ENCODE assay signal across 29 cellular contexts in the genomic region with DNA sequence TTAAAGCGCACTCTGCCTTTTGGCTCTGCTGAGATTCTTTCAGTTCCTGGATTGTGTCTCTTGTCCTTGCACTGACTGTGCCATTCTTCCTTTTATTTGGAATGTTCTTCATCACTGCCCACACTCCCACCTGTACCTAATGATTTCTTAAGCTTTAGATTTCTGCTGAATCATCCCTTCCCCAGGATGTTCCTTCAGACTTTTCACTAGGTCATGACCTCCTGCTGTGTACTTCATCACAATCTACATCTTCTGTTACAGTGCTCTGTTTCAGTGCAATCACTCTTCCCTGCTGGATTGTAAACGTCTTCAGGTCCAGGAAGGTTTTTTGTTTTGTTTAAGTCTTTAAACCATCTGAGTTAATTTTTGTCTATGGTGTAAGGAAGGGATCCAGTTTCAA.
DNase-seq lines count a peak whose midpoint lies in the region; ATAC-seq, FAIRE-seq and TF ChIP-seq lines count a peak whose summit lies in the region.
"Had no signal": no experiment of that assay in that cellular context is flagged by ENCODE, and none has a peak within 500 bp of the region (broad histone marks: within the 10 kb centered on the region; RNA-seq: fewer than 3 reads in every experiment).

No MANE protein-coding gene starts in this region.

- no peaks in the 10 kb centered on the region for H3K36me3 ChIP-seq in IMR-90 (ENCODE audit: control insufficient read depth, insufficient read depth, low read length)
- H3K36me3 ChIP-seq: ovary, right atrium auricular region had no signal

- H2AK9ac ChIP-seq in IMR-90 (replicated peaks; ENCODE audit: low read depth, low read length, poor library complexity): no peak overlapping the region

- no peak overlapping the region for H3K4me2 ChIP-seq in IMR-90 (ENCODE audit: low read depth, low read length)
- H3K4me2 ChIP-seq: SK-N-SH had no signal

- H3K4me1 ChIP-seq in IMR-90 (ENCODE audit: control insufficient read depth, insufficient read depth, low read length): no peaks in the 10 kb centered on the region
- H3K4me1 ChIP-seq: right atrium auricular region, testis had no signal

- POLR2A ChIA-PET in IMR-90 (lab: Charles Lee; ENCODE audit: unreplicated experiment): no interaction called here

- H3K27me3 ChIP-seq in IMR-90 (ENCODE audit: control insufficient read depth, insufficient read depth, low read length): no peaks in the 10 kb centered on the region
- H3K27me3 ChIP-seq: ovary, right atrium auricular region, testis had no signal

- H4K8ac ChIP-seq in IMR-90 (ENCODE audit: low read depth in 2 of 2, low read length in 2 of 2): no peak overlapping the region

- H3K27me3 Mint-ChIP-seq in mesothelial cell of epicardium (ENCODE audit: low read depth): no peaks in the 10 kb centered on the region
- H3K27me3 Mint-ChIP-seq in T-helper 2 cell treated with Interferon-gamma antibody and Interleukin-4, amounts not matched to agents 5 μg/mL and 100 μg/mL, for 36 hours (ENCODE audit: low read depth): peaks cover 2% of the 10 kb centered on the region

- no peak overlapping the region for H2BK5ac ChIP-seq in IMR-90 (ENCODE audit: low read depth, low read length, poor library complexity, severe bottlenecking)

- no peak overlapping the region for H3K14ac ChIP-seq in IMR-90 (replicated peaks; ENCODE audit: low read depth, low read length)

- CTCF ChIA-PET in IMR-90 (lab: Yijun Ruan, JAX): interaction anchor here (0.6 kb wide), 1 partner anchor 77 kb away, joined by 3 read pairs; no protein-coding TSS in a partner anchor

- H3K9ac ChIP-seq in IMR-90 (ENCODE audit: low read depth, low read length): no peak overlapping the region
- H3K9ac ChIP-seq: SK-N-SH had no signal

- H3K4ac ChIP-seq in IMR-90 (ENCODE audit: low read depth, low read length): no peak overlapping the region

- H3K4me1 Mint-ChIP-seq in mesothelial cell of epicardium: peaks cover 13% of the 10 kb centered on the region
- no peaks in the 10 kb centered on the region for H3K4me1 Mint-ChIP-seq in T-helper 2 cell treated with Interferon-gamma antibody and Interleukin-4, amounts not matched to agents 5 μg/mL and 100 μg/mL, for 36 hours (ENCODE audit: low read depth)
- H3K4me1 Mint-ChIP-seq: activated CD4-positive, alpha-beta T cell treated with anti-CD3 and anti-CD28 coated beads, Interleukin-2, amount 10 ng/mL, durations not matched to agents 24 days and 14 days; CD14-positive monocyte had no signal

- ATAC-seq in IMR-90 (ENCODE audit: low read depth) (no peak), left ventricle myocardium superior (no peak), HG02759 (IDR thresholded peaks at IDR 0.05; ENCODE audit: unreplicated experiment) (no peak)
- ATAC-seq: left cardiac atrium; naive thymus-derived CD8-positive, alpha-beta T cell had no signal

- H4K20me1 ChIP-seq in IMR-90 (ENCODE audit: insufficient read depth, low read length): no peaks in the 10 kb centered on the region

- FAIRE-seq in frontal cortex (lab: Jason Lieb, UNC): no peak
- FAIRE-seq: D721Med, endometrium, GM12892 had no signal

- H3K36me3 Mint-ChIP-seq in mesothelial cell of epicardium: peaks cover 13% of the 10 kb centered on the region
- H3K36me3 Mint-ChIP-seq in T-helper 2 cell treated with Interferon-gamma antibody and Interleukin-4, amounts not matched to agents 5 μg/mL and 100 μg/mL, for 36 hours (ENCODE audit: low read depth): no peaks in the 10 kb centered on the region
- H3K36me3 Mint-ChIP-seq: CD14-positive monocyte had no signal

- TF ChIP-seq CTCF in IMR-90 (conservative IDR thresholded peaks at IDR 0.05; ENCODE audit: low read depth, low read length) (no peak), mesothelial cell of epicardium (IDR thresholded peaks at IDR 0.05; ENCODE audit: unreplicated experiment) (no peak)

- no peaks in the 10 kb centered on the region for H3K79me1 ChIP-seq in IMR-90 (ENCODE audit: low read depth in 1 of 2, low read length in 2 of 2)

- H2BK15ac ChIP-seq in IMR-90 (ENCODE audit: low read depth, low read length): no peak overlapping the region

- BruUV-seq in IMR-90 (replicated peaks; lab: Mats Ljungman, UMichigan): no TSS peak

- H3K27ac ChIP-seq in IMR-90 (ENCODE audit: insufficient read depth, low read length): no peak overlapping the region
- H3K27ac ChIP-seq: ovary, right atrium auricular region, testis had no signal

- H3K23ac ChIP-seq in IMR-90 (ENCODE audit: low read depth, low read length): no peak overlapping the region

- H3K56ac ChIP-seq in IMR-90 (ENCODE audit: extremely low read depth, insufficient read depth, low read length): no peak overlapping the region

- H3K18ac ChIP-seq in IMR-90 (ENCODE audit: low read depth, low read length): no peak overlapping the region

- no peak overlapping the region for H2BK120ac ChIP-seq in IMR-90 (ENCODE audit: low read depth, low read length)

- H3K4me3 Mint-ChIP-seq in mesothelial cell of epicardium: no peak overlapping the region
- no peak overlapping the region for H3K4me3 Mint-ChIP-seq in T-helper 2 cell treated with Interferon-gamma antibody and Interleukin-4, amounts not matched to agents 5 μg/mL and 100 μg/mL, for 36 hours
- H3K4me3 Mint-ChIP-seq: activated CD4-positive, alpha-beta T cell treated with anti-CD3 and anti-CD28 coated beads, Interleukin-2, amount 10 ng/mL, durations not matched to agents 24 days and 14 days; activated naive CD4-positive, alpha-beta T cell treated with anti-CD3 and anti-CD28 coated beads for 36 hours; CD14-positive monocyte; naive thymus-derived CD8-positive, alpha-beta T cell had no signal

- no peaks in the 10 kb centered on the region for H3K9me1 ChIP-seq in IMR-90 (ENCODE audit: insufficient read depth, low read length)

- intact Hi-C loops in IMR-90 (cut with micrococcal nuclease) (no loop called here), left ventricle myocardium superior (cut with micrococcal nuclease) (no loop called here)

- no peak for TF ChIP-seq RAD21 in IMR-90 (IDR thresholded peaks at IDR 0.05; ENCODE audit: low read length)

- H3K9me3 Mint-ChIP-seq in mesothelial cell of epicardium: peaks cover 16% of the 10 kb centered on the region
- peaks cover 9% of the 10 kb centered on the region for H3K9me3 Mint-ChIP-seq in T-helper 2 cell treated with Interferon-gamma antibody and Interleukin-4, amounts not matched to agents 5 μg/mL and 100 μg/mL, for 36 hours

- H2AFZ ChIP-seq in IMR-90 (replicated peaks; ENCODE audit: low read length, poor library complexity): no peak overlapping the region

- DNase-seq in Caki2 (ENCODE audit: low read depth) (peak; percentile 88), IMR-90 (no peak), glomerular visceral epithelial cell (ENCODE audit: extremely low spot score) (peak; percentile 5), mesothelial cell of epicardium (ENCODE audit: low spot score in 2 of 2, unreplicated experiment in 2 of 2) (no peak), frontal cortex (ENCODE audit: low spot score in 2 of 2) (no peak), left ventricle myocardium superior (no peak)
- no peak for DNase-seq in T-helper 2 cell treated with Interferon-gamma antibody and Interleukin-4, amounts not matched to agents 5 μg/mL and 100 μg/mL, for 36 hours (ENCODE audit: low spot score)
- DNase-seq: activated CD4-positive, alpha-beta T cell treated with anti-CD3 and anti-CD28 coated beads, Interleukin-2, amount 10 ng/mL, durations not matched to agents 24 days and 14 days; activated naive CD4-positive, alpha-beta T cell treated with anti-CD3 and anti-CD28 coated beads for 36 hours; activated T-cell treated with anti-CD3 and anti-CD28 coated beads, Interleukin-2, amount 50 U/mL, for 48 hours; amniotic stem cell; left cardiac atrium; naive thymus-derived CD8-positive, alpha-beta T cell; NCI-H1092; NCI-H1930; NCI-H82; ovary; SK-N-SH; stimulated activated CD4-positive, alpha-beta T cell treated with anti-CD3 and anti-CD28 coated beads, Interleukin-12 subunit alpha, Interleukin-12 subunit beta, amount 100 ng/mL, for 4 hours; stimulated activated CD4-positive, alpha-beta T cell treated with anti-CD3 and anti-CD28 coated beads, Interleukin-4, amount 100 ng/mL, for 4 hours; stimulated activated naive CD4-positive, alpha-beta T cell treated with Interleukin-2 at 50 U/mL for 16 hours; T-helper 2 cell; testis had no signal

- H4K5ac ChIP-seq in IMR-90 (ENCODE audit: low read depth, low read length): no peak overlapping the region

- H3K27ac Mint-ChIP-seq in mesothelial cell of epicardium: peak overlapping the region; percentile 62
- no peak overlapping the region for H3K27ac Mint-ChIP-seq in T-helper 2 cell treated with Interferon-gamma antibody and Interleukin-4, amounts not matched to agents 5 μg/mL and 100 μg/mL, for 36 hours
- H3K27ac Mint-ChIP-seq: activated CD4-positive, alpha-beta T cell treated with anti-CD3 and anti-CD28 coated beads, Interleukin-2, amount 10 ng/mL, durations not matched to agents 24 days and 14 days; activated naive CD4-positive, alpha-beta T cell treated with anti-CD3 and anti-CD28 coated beads for 36 hours; CD14-positive monocyte; naive thymus-derived CD8-positive, alpha-beta T cell had no signal

- H4K91ac ChIP-seq in IMR-90 (ENCODE audit: insufficient read depth, low read depth, low read length): no peak overlapping the region

- 80% methylated on average over 1 of the region's 2 CpGs; no CpG with 5 or more reads in 1 of the 2 experiments for WGBS in IMR-90 (ENCODE audit: extremely low coverage in 2 of 2, insufficient read length in 1 of 2), 2 experiments

- no peak overlapping the region for H2BK20ac ChIP-seq in IMR-90 (ENCODE audit: low read depth, low read length)

- TF ChIP-seq POLR2A in IMR-90 (IDR thresholded peaks at IDR 0.05; ENCODE audit: low read depth, low read length): no peak

- in situ Hi-C loops in Caki2 (cut with HindIII; ENCODE audit: low pct_unique_long_range_greater_than_20kb, low sequenced_read_pairs) (no loop called here), IMR-90 (cut with MboI; ENCODE audit: low sequenced_read_pairs) (no loop called here)

- H3K9me3 ChIP-seq in IMR-90 (ENCODE audit: control insufficient read depth, insufficient read depth, low read length): no peaks in the 10 kb centered on the region; the same call in 1 of the 2 replicates
- H3K9me3 ChIP-seq: ovary, SK-N-SH, testis had no signal

- dilution Hi-C loops in IMR-90 (cut with HindIII; ENCODE audit: low sequenced_read_pairs, unreplicated experiment): no loop called here

- H3K4me3 ChIP-seq in IMR-90 (ENCODE audit: insufficient read depth, low read depth, low read length): no peak overlapping the region
- H3K4me3 ChIP-seq: ovary, right atrium auricular region, testis had no signal

- H2AK5ac ChIP-seq in IMR-90 (ENCODE audit: low read depth, low read length): no peak overlapping the region

TF ChIP-seq in IMR-90, 13 proteins besides CTCF, POLR2A, EP300 and RAD21:
- TF ChIP-seq MXI1 (IDR thresholded peaks at IDR 0.05; ENCODE audit: borderline replicate concordance, low read depth, low read length): no peak
- TF ChIP-seq FOS (IDR thresholded peaks at IDR 0.05; ENCODE audit: low read depth, low read length): no peak
- no peak for TF ChIP-seq RCOR1 (IDR thresholded peaks at IDR 0.05; ENCODE audit: insufficient replicate concordance, low read length)
- 0 out of 2 replicates have a peak, but pooled peaks have one; percentile 22 for TF ChIP-seq NFE2L2 (IDR thresholded peaks at IDR 0.05; ENCODE audit: low read depth, low read length)

Comparison
In these comparisons a context has a peak if more than half of its experiments do, and no peak if none do; other contexts are left out.
1. DNase-seq: peak in Caki2 (single experiment) and glomerular visceral epithelial cell (single experiment); none in IMR-90 (single experiment), mesothelial cell of epicardium (0 of 2), T-helper 2 cell treated with Interferon-gamma antibody and Interleukin-4, amounts not matched to agents 5 μg/mL and 100 μg/mL, for 36 hours (single experiment), frontal cortex (0 of 2) and left ventricle myocardium superior (single experiment).